In genomic region chr10:126161691-126162090, GRCh38 we compare ENCODE assay signal across 4 cellular contexts.
"Had no signal": no experiment of that assay in that cellular context is flagged by ENCODE, and none has a peak within 500 bp of the region (broad histone marks: within the 10 kb centered on the region; RNA-seq: fewer than 3 reads in every experiment).

No MANE protein-coding gene starts in this region.

- H3K27ac Mint-ChIP-seq: HFFc6, IgD-negative memory B cell had no signal

- DNase-seq: GM23248, GOT3, HFFc6 had no signal

- H3K36me3 Mint-ChIP-seq: IgD-negative memory B cell had no signal

- H3K4me1 Mint-ChIP-seq: IgD-negative memory B cell had no signal

- H3K4me3 Mint-ChIP-seq: HFFc6 had no signal

- H3K9me3 Mint-ChIP-seq: HFFc6 had no signal
